15 cellular contexts compared by ENCODE assay signal in genomic region chr7:127578036-127578684, GRCh38. TPM values are rescaled to one million over a fixed set of nuclear protein-coding genes. Genes with fewer than 3 reads are reported as not detected.
DNase-seq lines count a peak whose midpoint lies in the region; ATAC-seq, FAIRE-seq and TF ChIP-seq lines count a peak whose summit lies in the region.
"Had no signal": no experiment of that assay in that cellular context is flagged by ENCODE, and none has a peak within 500 bp of the region (broad histone marks: within the 10 kb centered on the region; RNA-seq: fewer than 3 reads in every experiment).

No MANE protein-coding gene starts in this region.

- no peak overlapping the region for H3K4me2 ChIP-seq in K562 (ENCODE audit: insufficient read depth, low read length)

- H3K9me1 ChIP-seq in K562 (ENCODE audit: control insufficient read depth, insufficient read depth, low read length), result no peaks in the 10 kb centered on the region

- H3K27me3 ChIP-seq in K562 (ENCODE audit: control insufficient read depth in 2 of 2, insufficient read depth in 2 of 2, low read length in 2 of 2), result no peaks in the 10 kb centered on the region
- H3K27me3 ChIP-seq: suprapubic skin had no signal

- H3K27me3 Mint-ChIP-seq in nephron progenitor cell (ENCODE audit: low read depth, poor library complexity), result no peaks in the 10 kb centered on the region
- H3K27me3 Mint-ChIP-seq: activated B cell treated with CpG ODN at 0.5 μM for 24 hours had no signal

- H2AFZ ChIP-seq in K562 (ENCODE audit: low read depth, low read length), result no peak overlapping the region

- DNase-seq in GM03348 (ENCODE audit: low spot score) (peak; percentile 42), M059J (ENCODE audit: low read depth) (peak; percentile 67), K562 (ENCODE audit: extremely low read depth in 1 of 4, low spot score in 3 of 4) (peak in 1 of 4 experiments; percentile 20), nephron progenitor cell (no peak), SW480 (ENCODE audit: low spot score) (no peak), SIG-M5 (lab: John Stamatoyannopoulos, UW) (no peak)
- no peak for DNase-seq in activated CD8-positive, alpha-beta memory T cell treated with anti-CD3 and anti-CD28 coated beads for 24 hours
- DNase-seq: activated B cell treated with CpG ODN at 0.5 μM for 24 hours; activated naive CD4-positive, alpha-beta T cell treated with anti-CD3 and anti-CD28 coated beads, Interleukin-2, amount 50 U/mL, for 16 hours; GOT3; NCI-H526 treated with DMSO at 0.1 percent for 48 hours had no signal

- WGBS in K562 (ENCODE audit: insufficient coverage, low coverage, missing lambda C conversion rate), result 45% methylated on average over 5 of the region's 5 CpGs

- TF ChIP-seq POLR2A in K562 (conservative IDR thresholded peaks at IDR 0.05), result no peak

- in situ Hi-C loops in K562 (cut with MboI), result no loop called here

- CTCF ChIA-PET in K562 (lab: Yijun Ruan, JAX; ENCODE audit: low intra/inter-chr PET ratio), result no interaction called here

- peaks cover 17% of the 10 kb centered on the region for H3K36me3 Mint-ChIP-seq in nephron progenitor cell (ENCODE audit: low read depth)

- H3K27ac ChIP-seq in K562 (ENCODE audit: extremely low read depth, low read depth, low read length), result no peak overlapping the region
- H3K27ac ChIP-seq: epithelial cell of prostate, suprapubic skin had no signal

- peak; percentile 48 for ATAC-seq in K562
- ATAC-seq in GM19351 (IDR thresholded peaks at IDR 0.05; ENCODE audit: unreplicated experiment), result no peak

- H3K4me3 ChIP-seq in K562, result no peak overlapping the region
- H3K4me3 ChIP-seq: suprapubic skin had no signal

- peaks cover 0 to 9% of the 10 kb centered on the region in 2 experiments; a peak in 2 of 5 replicates for H3K4me1 ChIP-seq in K562 (replicated peaks in 1 of 2; ENCODE audit: control insufficient read depth in 2 of 2, insufficient read depth in 2 of 2, low read length in 2 of 2)

- H3K9me3 ChIP-seq in K562 (replicated peaks; ENCODE audit: control insufficient read depth, insufficient read depth, low read depth, low read length), result no peaks in the 10 kb centered on the region
- H3K9me3 ChIP-seq: suprapubic skin had no signal

- peak; percentile 28 to 34 (median 32); a peak in 3 of 6 replicates for TF ChIP-seq CTCF in K562 (IDR thresholded peaks at IDR 0.05 in 2 of 3, conservative IDR thresholded peaks at IDR 0.05 in 1 of 3; ENCODE audit: insufficient read depth in 2 of 3, low read depth in 1 of 3, low read length in 3 of 3)
- TF ChIP-seq CTCF in nephron progenitor cell (IDR thresholded peaks at IDR 0.05), result no peak

- H3K27ac Mint-ChIP-seq in nephron progenitor cell, result peak overlapping the region; percentile 8
- H3K27ac Mint-ChIP-seq: activated B cell treated with CpG ODN at 0.5 μM for 24 hours had no signal

- H3K4me1 Mint-ChIP-seq in nephron progenitor cell, result peaks cover 12% of the 10 kb centered on the region

- H3K4me3 Mint-ChIP-seq in nephron progenitor cell, result no peak overlapping the region
- H3K4me3 Mint-ChIP-seq: activated B cell treated with CpG ODN at 0.5 μM for 24 hours had no signal

- no peak for TF ChIP-seq EP300 in K562 (IDR thresholded peaks at IDR 0.05; ENCODE audit: low read length)

- H3K9ac ChIP-seq in K562 (ENCODE audit: insufficient read depth in 1 of 2, low read depth in 2 of 2, low read length in 2 of 2), result no peak overlapping the region

- intact Hi-C loops in K562 (cut with micrococcal nuclease), result no loop called here

- POLR2A ChIA-PET in K562 (lab: Yijun Ruan, JAX), result interaction anchor here (0.6 to 2.0 kb wide), 4 partner anchors 11 to 376 kb away, joined by 3 to 7 read pairs (median 4); partner anchors contain the start of gene ARF5

- no peaks in the 10 kb centered on the region for H3K79me2 ChIP-seq in K562 (ENCODE audit: control insufficient read depth, insufficient read depth, low read length)

- H3K36me3 ChIP-seq in K562 (ENCODE audit: control insufficient read depth, insufficient read depth, low read length), result peaks cover 32% of the 10 kb centered on the region

- TF ChIP-seq RAD21 in K562 (CRISPR knock-in tag; conservative IDR thresholded peaks at IDR 0.05 in 1 of 2, IDR thresholded peaks at IDR 0.05 in 1 of 2), result no peak

- H3K9me3 Mint-ChIP-seq in nephron progenitor cell, result no peaks in the 10 kb centered on the region
- H3K9me3 Mint-ChIP-seq: activated B cell treated with CpG ODN at 0.5 μM for 24 hours had no signal

- peaks cover 18% of the 10 kb centered on the region; the same call in 1 of the 2 replicates for H4K20me1 ChIP-seq in K562 (replicated peaks; ENCODE audit: control insufficient read depth, insufficient read depth, low read length)

- no peak for FAIRE-seq in K562 (lab: Jason Lieb, UNC)

- BruUV-seq in K562 (replicated peaks; lab: Mats Ljungman, UMichigan), result no TSS peak

RNA-seq across cellular contexts. Expression of gene GCC1, which starts 7.2 kb away (rescaled TPM):
- total RNA-seq in M059J (2014; rRNA removed; shearing (Covaris generic)), result 12.0 and 19.6 TPM in 2 replicates
- 13.3 and 16.5 TPM in 2 replicates for total RNA-seq in K562 (2011; cell fraction: chromatin; rRNA removed; ENCODE audit: low replicate concordance)
- 12.8 and 13.8 TPM in 2 replicates for total RNA-seq in K562 (2011; cell fraction: nucleolus; rRNA removed)
- total RNA-seq in K562 (2011; cell fraction: nucleoplasm; rRNA removed), result 11.1 and 11.5 TPM in 2 replicates
- 16.5 and 19.0 TPM in 2 replicates for total RNA-seq in K562 (2014; rRNA removed)
- total RNA-seq in K562 (2014; rRNA removed; fragmentation: Illumina TruSeq; extraction: Trizol), result 12.8 TPM in 2 replicates
- total RNA-seq in K562 (2015; rRNA removed; fragmentation: Illumina TruSeq; extraction: Trizol), result 14.1 and 15.4 TPM in 2 replicates
- total RNA-seq in K562 (2021), result 17.8 and 19.8 TPM in 2 replicates
- polyA plus RNA-seq in K562 (2011; rRNA removed), result 5.6 and 9.0 TPM in 2 replicates
- polyA plus RNA-seq in K562 (2011; cell fraction: cytosol; rRNA removed), result 5.6 and 6.9 TPM in 2 replicates
- 5.4 and 6.6 TPM in 2 replicates for polyA plus RNA-seq in K562 (2011; cell fraction: nucleus; rRNA removed)
- 11.5 and 11.7 TPM in 2 replicates for polyA plus RNA-seq in K562 (2012)
- polyA plus RNA-seq in K562 (2014; fragmentation: Illumina TruSeq; extraction: Trizol), result 10.9 and 12.3 TPM in 2 replicates
- 1 to 10 TPM; 1.9 to 2.3 TPM for polyA plus RNA-seq in K562 (2014; fragmentation: Nextera tagmentation; extraction: Ambion mirVana)
- 8.4 and 9.0 TPM in 2 replicates for polyA plus RNA-seq in K562 (2014; rRNA removed)
- polyA minus RNA-seq in K562 (2011; rRNA and poly(A)+ RNA removed), result 14.5 and 18.2 TPM in 2 replicates
- polyA minus RNA-seq in K562 (2011; cell fraction: cytosol; rRNA and poly(A)+ RNA removed), result 7.6 and 9.6 TPM in 2 replicates
- polyA minus RNA-seq in K562 (2011; cell fraction: nucleus; rRNA and poly(A)+ RNA removed), result 13.7 and 16.1 TPM in 2 replicates

RNA-seq across cellular contexts. Expression of gene ARF5, which starts 10.1 kb away (rescaled TPM):
- total RNA-seq in M059J (2014; rRNA removed; shearing (Covaris generic)), result 250 and 256 TPM in 2 replicates
- 28.4 and 82.6 TPM in 2 replicates for total RNA-seq in K562 (2011; cell fraction: chromatin; rRNA removed; ENCODE audit: low replicate concordance)
- total RNA-seq in K562 (2011; cell fraction: nucleolus; rRNA removed), result 124 and 146 TPM in 2 replicates
- total RNA-seq in K562 (2011; cell fraction: nucleoplasm; rRNA removed), result 90.9 and 91.9 TPM in 2 replicates
- total RNA-seq in K562 (2014; rRNA removed), result 167 and 205 TPM in 2 replicates
- 91.8 and 96.3 TPM in 2 replicates for total RNA-seq in K562 (2014; rRNA removed; fragmentation: Illumina TruSeq; extraction: Trizol)
- total RNA-seq in K562 (2015; rRNA removed; fragmentation: Illumina TruSeq; extraction: Trizol), result 125 and 132 TPM in 2 replicates
- total RNA-seq in K562 (2021), result 163 and 169 TPM in 2 replicates
- polyA plus RNA-seq in K562 (2011; rRNA removed), result 168 and 233 TPM in 2 replicates
- 350 and 694 TPM in 2 replicates for polyA plus RNA-seq in K562 (2011; cell fraction: cytosol; rRNA removed)
- 197 and 295 TPM in 2 replicates for polyA plus RNA-seq in K562 (2011; cell fraction: nucleus; rRNA removed)
- 144 and 197 TPM in 2 replicates for polyA plus RNA-seq in K562 (2012)
- 122 and 170 TPM in 2 replicates for polyA plus RNA-seq in K562 (2014; fragmentation: Illumina TruSeq; extraction: Trizol)
- polyA plus RNA-seq in K562 (2014; fragmentation: Nextera tagmentation; extraction: Ambion mirVana), result 10 to 100 TPM in 1 of 2 experiments, 1 to 10 TPM in 1; 8.1 to 17.3 TPM
- 244 and 290 TPM in 2 replicates for polyA plus RNA-seq in K562 (2014; rRNA removed)
- 57.9 and 71.6 TPM in 2 replicates for polyA minus RNA-seq in K562 (2011; rRNA and poly(A)+ RNA removed)
- 60.1 and 78.3 TPM in 2 replicates for polyA minus RNA-seq in K562 (2011; cell fraction: cytosol; rRNA and poly(A)+ RNA removed)
- polyA minus RNA-seq in K562 (2011; cell fraction: nucleus; rRNA and poly(A)+ RNA removed), result 31.2 and 33.3 TPM in 2 replicates

RNA-seq across cellular contexts. Expression of gene FSCN3, which starts 15.4 kb away (rescaled TPM):
- 1.8 and 2.9 TPM in 2 replicates for total RNA-seq in M059J (2014; rRNA removed; shearing (Covaris generic))
- 6.8 and 9.8 TPM in 2 replicates for total RNA-seq in K562 (2011; cell fraction: chromatin; rRNA removed; ENCODE audit: low replicate concordance)
- total RNA-seq in K562 (2011; cell fraction: nucleolus; rRNA removed), result 9.3 and 9.5 TPM in 2 replicates
- 9.0 and 11.7 TPM in 2 replicates for total RNA-seq in K562 (2011; cell fraction: nucleoplasm; rRNA removed)
- 0.69 and 2.0 TPM in 2 replicates for total RNA-seq in K562 (2014; rRNA removed)
- total RNA-seq in K562 (2014; rRNA removed; fragmentation: Illumina TruSeq; extraction: Trizol), result 2.0 and 3.0 TPM in 2 replicates
- 0.49 and 0.76 TPM in 2 replicates for total RNA-seq in K562 (2015; rRNA removed; fragmentation: Illumina TruSeq; extraction: Trizol)
- total RNA-seq in K562 (2021), result 0.40 and 0.55 TPM in 2 replicates
- polyA plus RNA-seq in K562 (2011; rRNA removed), result 0.21 and 0.30 TPM in 2 replicates
- polyA plus RNA-seq in K562 (2011; cell fraction: cytosol; rRNA removed), result 0.09 and 0.77 TPM in 2 replicates
- polyA plus RNA-seq in K562 (2011; cell fraction: nucleus; rRNA removed), result 0.95 and 1.2 TPM in 2 replicates
- 0.17 and 0.21 TPM in 2 replicates for polyA plus RNA-seq in K562 (2012)
- polyA plus RNA-seq in K562 (2014; fragmentation: Illumina TruSeq; extraction: Trizol), result 1.1 and 1.7 TPM in 2 replicates
- polyA plus RNA-seq in K562 (2014; fragmentation: Nextera tagmentation; extraction: Ambion mirVana), result not detected
- 3.8 and 4.2 TPM in 2 replicates for polyA plus RNA-seq in K562 (2014; rRNA removed)
- 1.3 and 1.8 TPM in 2 replicates for polyA minus RNA-seq in K562 (2011; rRNA and poly(A)+ RNA removed)
- polyA minus RNA-seq in K562 (2011; cell fraction: cytosol; rRNA and poly(A)+ RNA removed), result not detected in 2 replicates
- 2.6 and 3.2 TPM in 2 replicates for polyA minus RNA-seq in K562 (2011; cell fraction: nucleus; rRNA and poly(A)+ RNA removed)

RNA-seq across cellular contexts. Expression of gene PAX4, which starts 39.8 kb away (rescaled TPM):
- not detected in 2 replicates for total RNA-seq in M059J (2014; rRNA removed; shearing (Covaris generic))
- total RNA-seq in K562 (2011; cell fraction: chromatin; rRNA removed; ENCODE audit: low replicate concordance), result not detected in 2 replicates
- total RNA-seq in K562 (2011; cell fraction: nucleolus; rRNA removed), result not detected in 2 replicates
- total RNA-seq in K562 (2011; cell fraction: nucleoplasm; rRNA removed), result not detected in 2 replicates
- total RNA-seq in K562 (2014; rRNA removed) (not detected in 2 replicates), K562 (2014; rRNA removed; fragmentation: Illumina TruSeq; extraction: Trizol) (not detected in 2 replicates), K562 (2015; rRNA removed; fragmentation: Illumina TruSeq; extraction: Trizol) (not detected in 2 replicates), K562 (2021) (not detected in 2 replicates)
- polyA plus RNA-seq in K562 (2011; rRNA removed) (not detected in 2 replicates), K562 (2014; fragmentation: Illumina TruSeq; extraction: Trizol) (not detected in 2 replicates), K562 (2014; fragmentation: Nextera tagmentation; extraction: Ambion mirVana) (not detected), K562 (2014; rRNA removed) (not detected in 2 replicates)
- polyA plus RNA-seq in K562 (2011; cell fraction: cytosol; rRNA removed), result not detected in 2 replicates
- polyA plus RNA-seq in K562 (2011; cell fraction: nucleus; rRNA removed), result not detected in 2 replicates
- not detected in 2 replicates for polyA plus RNA-seq in K562 (2012)
- not detected in 2 replicates for polyA minus RNA-seq in K562 (2011; rRNA and poly(A)+ RNA removed)
- not detected in 2 replicates for polyA minus RNA-seq in K562 (2011; cell fraction: cytosol; rRNA and poly(A)+ RNA removed)
- not detected in 2 replicates for polyA minus RNA-seq in K562 (2011; cell fraction: nucleus; rRNA and poly(A)+ RNA removed)
- total RNA-seq: activated B cell treated with CpG ODN at 0.5 μM for 24 hours, mononuclear cell, suprapubic skin had no signal

Comparison
In these comparisons a context has a peak if more than half of its experiments do, and no peak if none do; other contexts are left out.
1. DNase-seq: peak in GM03348 (single experiment) and M059J (single experiment); none in nephron progenitor cell (single experiment), SW480 (single experiment), SIG-M5 (single experiment) and activated CD8-positive, alpha-beta memory T cell treated with anti-CD3 and anti-CD28 coated beads for 24 hours (single experiment).